Comparison of ENCODE assay signal across 1 cellular context in genomic region chr4:73069338-73070071, GRCh38.
TF ChIP-seq lines count a peak whose summit lies in the region.

Gene COX18, minus strand, starts transcription at chr4:73069716. Its CDS starts 67 bp downstream, at chr4:73069649.

TF ChIP-seq in K562, 482 proteins besides CTCF, POLR2A, EP300 and RAD21 (continued from another document and continues in another):
- TF ChIP-seq HMBOX1 (IDR thresholded peaks at IDR 0.05) (peak; percentile 82), SP1 (CRISPR knock-in tag; IDR thresholded peaks at IDR 0.05) (peak; percentile 94), AFF4 (CRISPR knock-in tag; IDR thresholded peaks at IDR 0.05) (peak; percentile 94), ZHX1 (conservative IDR thresholded peaks at IDR 0.05; ENCODE audit: low read length) (0 out of 2 replicates have a peak, but pooled peaks have one; percentile 79), FOXK1 (CRISPR knock-in tag; IDR thresholded peaks at IDR 0.05; ENCODE audit: borderline replicate concordance) (0 out of 2 replicates have a peak, but pooled peaks have one; percentile 59), NELFE (IDR thresholded peaks at IDR 0.05; ENCODE audit: insufficient read depth, insufficient read length) (no peak), GTF2E2 (tag; IDR thresholded peaks at IDR 0.05) (peak; percentile 92), ZNF224 (CRISPR knock-in tag; IDR thresholded peaks at IDR 0.05) (no peak), ZBTB7A (IDR thresholded peaks at IDR 0.05; ENCODE audit: borderline replicate concordance, control insufficient read depth, low read depth, low read length) (no peak), HMGN3 (IDR thresholded peaks at IDR 0.05; ENCODE audit: borderline replicate concordance, extremely low read depth, insufficient read length, low read depth, low read length) (peak; percentile 86), LCOR (CRISPR knock-in tag; IDR thresholded peaks at IDR 0.05) (peak; percentile 50; the same call in 1 of the 2 replicates), SIN3A (IDR thresholded peaks at IDR 0.05; ENCODE audit: borderline replicate concordance in 2 of 2, control insufficient read depth in 1 of 2, low read depth in 2 of 2, low read length in 2 of 2) (peak in 1 of 2 experiments; percentile 45; a peak in 1 of 4 replicates), ZNF232 (CRISPR knock-in tag; IDR thresholded peaks at IDR 0.05) (0 out of 2 replicates have a peak, but pooled peaks have one; percentile 31), MXI1 (IDR thresholded peaks at IDR 0.05; ENCODE audit: low read depth, low read length) (peak; percentile 40; the same call in 1 of the 2 replicates), NFIC (IDR thresholded peaks at IDR 0.05) (peak; percentile 61), E2F8 (IDR thresholded peaks at IDR 0.05; ENCODE audit: low read depth, partially characterized antibody) (peak; percentile 93), FOXA3 (CRISPR knock-in tag; conservative IDR thresholded peaks at IDR 0.05 in 1 of 2, IDR thresholded peaks at IDR 0.05 in 1 of 2) (peak in 1 of 2 experiments; percentile 82; a peak in 2 of 4 replicates), ZNF778 (CRISPR knock-in tag; IDR thresholded peaks at IDR 0.05) (no peak), ZNF699 (CRISPR knock-in tag; IDR thresholded peaks at IDR 0.05; ENCODE audit: insufficient replicate concordance) (no peak), RCOR1 (IDR thresholded peaks at IDR 0.05; ENCODE audit: borderline replicate concordance in 1 of 2, low read depth in 2 of 2, low read length in 2 of 2) (0 out of 4 replicates have a peak, but pooled peaks of 1 of the 2 experiments have one; percentile 14), MYNN (IDR thresholded peaks at IDR 0.05) (peak; percentile 4; the same call in 1 of the 2 replicates), MYNN (CRISPR knock-in tag; IDR thresholded peaks at IDR 0.05) (no peak), NONO (IDR thresholded peaks at IDR 0.05; ENCODE audit: low read depth in 2 of 2, low read length in 1 of 2) (peak; percentile 67 to 94; a peak in 3 of 4 replicates), CSDE1 (IDR thresholded peaks at IDR 0.05) (peak in 1 of 2 experiments; percentile 84; a peak in 2 of 4 replicates), ZNF655 (CRISPR knock-in tag; IDR thresholded peaks at IDR 0.05) (no peak), ZKSCAN3 (CRISPR knock-in tag; IDR thresholded peaks at IDR 0.05) (no peak), CC2D1A (IDR thresholded peaks at IDR 0.05) (no peak), ZZZ3 (IDR thresholded peaks at IDR 0.05) (no peak), GABPA (tag; conservative IDR thresholded peaks at IDR 0.05; ENCODE audit: low read depth) (peak; percentile 74), THAP12 (CRISPR knock-in tag; IDR thresholded peaks at IDR 0.05) (peak; percentile 67; the same call in 1 of the 2 replicates), NKRF (IDR thresholded peaks at IDR 0.05; ENCODE audit: borderline replicate concordance) (peak; percentile 90; the same call in 1 of the 2 replicates), ZNF24 (IDR thresholded peaks at IDR 0.05) (0 out of 2 replicates have a peak, but pooled peaks have one; percentile 4), ERF (CRISPR knock-in tag; IDR thresholded peaks at IDR 0.05) (peak; percentile 78; the same call in 1 of the 2 replicates), CEBPG (CRISPR knock-in tag; IDR thresholded peaks at IDR 0.05) (peak; percentile 98), CEBPG (tag; conservative IDR thresholded peaks at IDR 0.05 in 1 of 2, IDR thresholded peaks at IDR 0.05 in 1 of 2) (peak; percentile 92 to 97), ETV6 (IDR thresholded peaks at IDR 0.05; ENCODE audit: borderline replicate concordance in 1 of 2, low read depth in 2 of 2, low read length in 1 of 2) (no peak), ETV6 (CRISPR knock-in tag; IDR thresholded peaks at IDR 0.05; ENCODE audit: borderline replicate concordance) (0 out of 2 replicates have a peak, but pooled peaks have one; percentile 75), KAT7 (CRISPR knock-in tag; IDR thresholded peaks at IDR 0.05; ENCODE audit: borderline replicate concordance) (peak; percentile 97), RFX1 (IDR thresholded peaks at IDR 0.05) (no peak), SMAD3 (CRISPR knock-in tag; conservative IDR thresholded peaks at IDR 0.05) (no peak), ZNF436 (CRISPR knock-in tag; IDR thresholded peaks at IDR 0.05) (no peak), MBD2 (IDR thresholded peaks at IDR 0.05; ENCODE audit: borderline replicate concordance, low read depth) (peak; percentile 74), ZNF511 (CRISPR knock-in tag; IDR thresholded peaks at IDR 0.05) (0 out of 2 replicates have a peak, but pooled peaks have one; percentile 84), POLR2H (tag; IDR thresholded peaks at IDR 0.05; ENCODE audit: low read depth) (peak; percentile 94), KDM2B (CRISPR knock-in tag; IDR thresholded peaks at IDR 0.05) (peak; percentile 79; the same call in 1 of the 2 replicates), ZFPM2 (CRISPR knock-in tag; IDR thresholded peaks at IDR 0.05) (0 out of 2 replicates have a peak, but pooled peaks have one; percentile 35), FOSL1 (tag; conservative IDR thresholded peaks at IDR 0.05) (no peak; the same call in 1 of the 2 replicates)
